14 cellular contexts compared by ENCODE assay signal in genomic region chr5:142403583-142403982, GRCh38.
DNase-seq lines count a peak whose midpoint lies in the region; ATAC-seq and TF ChIP-seq lines count a peak whose summit lies in the region.
"Had no signal": no experiment of that assay in that cellular context is flagged by ENCODE, and none has a peak within 500 bp of the region (broad histone marks: within the 10 kb centered on the region; RNA-seq: fewer than 3 reads in every experiment).

No MANE protein-coding gene starts in this region.

- 0 out of 2 replicates have a peak overlapping the region, but pooled peaks have one; percentile 53 for H3K4me2 ChIP-seq in GM23338

- H3K9me3 Mint-ChIP-seq in GM23338 = no peaks in the 10 kb centered on the region

- no peaks in the 10 kb centered on the region for H3K36me3 ChIP-seq in GM23338 (ENCODE audit: insufficient read depth)
- no peaks in the 10 kb centered on the region for H3K36me3 ChIP-seq in esophagus muscularis mucosa
- no peaks in the 10 kb centered on the region for H3K36me3 ChIP-seq in prostate gland
- H3K36me3 ChIP-seq: right lobe of liver had no signal

- DNase-seq in GM23338 (ENCODE audit: low spot score) = peak; percentile 65
- peak; percentile 85 for DNase-seq in NCI-H748 (lab: John Stamatoyannopoulos, UW; ENCODE audit: unreplicated experiment)
- no peak for DNase-seq in esophagus muscularis mucosa (ENCODE audit: extremely low spot score)
- peak; percentile 31 for DNase-seq in prostate gland (ENCODE audit: low spot score)
- DNase-seq in foreskin fibroblast = no peak
- DNase-seq in NCI-H1105 (lab: John Stamatoyannopoulos, UW) = no peak
- DNase-seq: activated naive CD4-positive, alpha-beta T cell; caudate nucleus; COR-L47; NCI-H446; right lobe of liver; T-helper 9 cell had no signal

- H3F3A ChIP-seq in GM23338 (replicated peaks; ENCODE audit: low read depth) = no peaks in the 10 kb centered on the region

- no peak for TF ChIP-seq EP300 in esophagus muscularis mucosa (IDR thresholded peaks at IDR 0.05)

- no peaks in the 10 kb centered on the region for H4K20me1 ChIP-seq in GM23338 (replicated peaks; ENCODE audit: insufficient read depth)

- no peak overlapping the region for H3K27ac Mint-ChIP-seq in GM23338

- H3K4me3 Mint-ChIP-seq in GM23338 = no peak overlapping the region; the same call in 2 of the 3 replicates

- TF ChIP-seq POLR2A in esophagus muscularis mucosa (IDR thresholded peaks at IDR 0.05; ENCODE audit: low read depth) (no peak), prostate gland (IDR thresholded peaks at IDR 0.05) (no peak)

- WGBS in esophagus muscularis mucosa = 69% methylated on average over 7 of the region's 7 CpGs
- WGBS in prostate gland = 28% methylated on average over 7 of the region's 7 CpGs

- no peaks in the 10 kb centered on the region for H3K79me2 ChIP-seq in GM23338 (replicated peaks; ENCODE audit: insufficient read depth)

- TF ChIP-seq CTCF in GM23338 (conservative IDR thresholded peaks at IDR 0.05; ENCODE audit: low read depth in 2 of 2) (no peak), esophagus muscularis mucosa (IDR thresholded peaks at IDR 0.05) (no peak), prostate gland (IDR thresholded peaks at IDR 0.05) (no peak), foreskin fibroblast (IDR thresholded peaks at IDR 0.05; ENCODE audit: low read depth, low read length) (no peak)

- ATAC-seq in GM23338 (peak; percentile 69), GM21786 (IDR thresholded peaks at IDR 0.05; ENCODE audit: unreplicated experiment) (no peak), HG02623 (IDR thresholded peaks at IDR 0.05; ENCODE audit: unreplicated experiment) (no peak)
- ATAC-seq: right lobe of liver had no signal

- no peaks in the 10 kb centered on the region; the same call in 2 of the 3 replicates for H3K36me3 Mint-ChIP-seq in GM23338 (ENCODE audit: low read depth)

- H3K4me1 ChIP-seq in GM23338 (ENCODE audit: insufficient read depth) = peaks cover 34% of the 10 kb centered on the region
- peaks cover 0 to 30% (median 24%) of the 10 kb centered on the region in 4 donors for H3K4me1 ChIP-seq in esophagus muscularis mucosa
- no peaks in the 10 kb centered on the region for H3K4me1 ChIP-seq in prostate gland (replicated peaks)
- H3K4me1 ChIP-seq: right lobe of liver had no signal

- no peaks in the 10 kb centered on the region for H3K27me3 ChIP-seq in GM23338 (ENCODE audit: insufficient read depth)
- no peaks in the 10 kb centered on the region for H3K27me3 ChIP-seq in esophagus muscularis mucosa
- no peaks in the 10 kb centered on the region for H3K27me3 ChIP-seq in prostate gland (replicated peaks; ENCODE audit: insufficient read depth)
- H3K27me3 ChIP-seq: right lobe of liver had no signal

- H3K4me3 ChIP-seq in GM23338 (no peak overlapping the region), esophagus muscularis mucosa (peak overlapping the region in 2 of 4 donors; percentile 11 to 21), prostate gland (no peak overlapping the region), foreskin fibroblast (ENCODE audit: low read depth in 1 of 2, low read length in 2 of 2) (no peak overlapping the region)
- H3K4me3 ChIP-seq: right lobe of liver had no signal

- H3K27me3 Mint-ChIP-seq in GM23338 (ENCODE audit: insufficient read depth, low read depth, poor library complexity) = peaks cover 7% of the 10 kb centered on the region

- peak overlapping the region; percentile 7; the same call in 1 of the 2 replicates for H2AFZ ChIP-seq in GM23338

- H3K4me1 Mint-ChIP-seq in GM23338 = peaks cover 36% of the 10 kb centered on the region

- H3K9me3 ChIP-seq in esophagus muscularis mucosa (no peaks in the 10 kb centered on the region), prostate gland (no peaks in the 10 kb centered on the region)
- H3K9me3 ChIP-seq: right lobe of liver had no signal

- intact Hi-C loops in esophagus muscularis mucosa (cut with DNase I) = no loop called here
- intact Hi-C loops in prostate gland (cut with DNase I) = no loop called here

- H3K27ac ChIP-seq in GM23338 (ENCODE audit: low read depth) = no peak overlapping the region
- peak overlapping the region; percentile 76 to 83 (median 81) for H3K27ac ChIP-seq in esophagus muscularis mucosa (replicated peaks in 1 of 4)
- no peak overlapping the region for H3K27ac ChIP-seq in prostate gland
- H3K27ac ChIP-seq: right lobe of liver had no signal

- no peaks in the 10 kb centered on the region for H3K9me2 ChIP-seq in GM23338 (ENCODE audit: insufficient read depth)

TF ChIP-seq in GM23338, 12 proteins besides CTCF, POLR2A, EP300 and RAD21 (continues in another document):
- TF ChIP-seq EZH2phosphoT487 (IDR thresholded peaks at IDR 0.05; ENCODE audit: unreplicated experiment) (no peak), ZNF331 (CRISPR knock-in tag; IDR thresholded peaks at IDR 0.05; ENCODE audit: low read depth) (no peak), CREB1 (CRISPR knock-in tag; IDR thresholded peaks at IDR 0.05; ENCODE audit: low read depth) (no peak), ZNF114 (CRISPR knock-in tag; IDR thresholded peaks at IDR 0.05) (no peak), EZH2 (IDR thresholded peaks at IDR 0.05; ENCODE audit: low read depth, unreplicated experiment) (no peak), ETS1 (IDR thresholded peaks at IDR 0.05) (no peak), REST (IDR thresholded peaks at IDR 0.05; ENCODE audit: unreplicated experiment) (no peak), STAT1 (IDR thresholded peaks at IDR 0.05; ENCODE audit: unreplicated experiment) (no peak), JUNB (IDR thresholded peaks at IDR 0.05; ENCODE audit: unreplicated experiment) (no peak), POLR2AphosphoS5 (IDR thresholded peaks at IDR 0.05; ENCODE audit: low read depth) (no peak)

Comparison
In these comparisons a context has a peak if more than half of its experiments do, and no peak if none do; other contexts are left out.
1. DNase-seq: peak in GM23338 (single experiment), NCI-H748 (single experiment) and prostate gland (single experiment); none in esophagus muscularis mucosa (single experiment), foreskin fibroblast (0 of 2) and NCI-H1105 (single experiment).
2. H3K27ac ChIP-seq: peak in esophagus muscularis mucosa (4 of 4); none in GM23338 (single experiment) and prostate gland (0 of 2).